Comparison of ENCODE assay signal across 11 cellular contexts in genomic region chr7:39987641-39988347, GRCh38. TPM values are rescaled to one million over a fixed set of nuclear protein-coding genes. Genes with fewer than 3 reads are reported as not detected.
A peak's percentile ranks its signal among the peaks of the same experiment; 100 is the strongest.
DNase-seq lines count a peak whose midpoint lies in the region; ATAC-seq, FAIRE-seq and TF ChIP-seq lines count a peak whose summit lies in the region.
"Had no signal": no experiment of that assay in that cellular context is flagged by ENCODE, and none has a peak within 500 bp of the region (broad histone marks: within the 10 kb centered on the region; RNA-seq: fewer than 3 reads in every experiment).

No MANE protein-coding gene starts in this region.

- WGBS in HepG2 (ENCODE audit: low lambda C conversion rate) = 97% methylated on average over 9 of the region's 9 CpGs

- TF ChIP-seq EP300 in HepG2 (IDR thresholded peaks at IDR 0.05; ENCODE audit: low read depth in 2 of 2, low read length in 2 of 2) (no peak), HepG2 (CRISPR knock-in tag; IDR thresholded peaks at IDR 0.05; ENCODE audit: borderline replicate concordance) (no peak)

- TF ChIP-seq RAD21 in HepG2 (CRISPR knock-in tag; IDR thresholded peaks at IDR 0.05) = no peak

- no peak overlapping the region for H3K27ac ChIP-seq in endothelial cell of umbilical vein (ENCODE audit: insufficient read depth, low read depth, low read length)
- no peak overlapping the region for H3K27ac ChIP-seq in HepG2 (ENCODE audit: extremely low read length, insufficient read depth, low read length)
- H3K27ac ChIP-seq: lower lobe of right lung, spleen had no signal

- H3K4me2 ChIP-seq in endothelial cell of umbilical vein (ENCODE audit: insufficient read depth, low read length) (no peak overlapping the region), HepG2 (ENCODE audit: low read depth, low read length) (no peak overlapping the region)

- no peaks in the 10 kb centered on the region for H3K9me1 ChIP-seq in endothelial cell of umbilical vein (replicated peaks; ENCODE audit: control insufficient read depth, extremely low read depth, insufficient read depth, low read length)

- no peaks in the 10 kb centered on the region for H3K27me3 Mint-ChIP-seq in activated naive CD4-positive, alpha-beta T cell treated with anti-CD3 and anti-CD28 coated beads for 36 hours (ENCODE audit: low read depth)
- H3K27me3 Mint-ChIP-seq in activated CD8-positive, alpha-beta T cell treated with anti-CD3 and anti-CD28 coated beads for 36 hours = no peaks in the 10 kb centered on the region

- H3K36me3 ChIP-seq in endothelial cell of umbilical vein (ENCODE audit: control insufficient read depth in 2 of 2, extremely low read depth in 1 of 2, insufficient read depth in 2 of 2, low read length in 2 of 2) (peaks cover 0 to 7% of the 10 kb centered on the region in 2 experiments), HepG2 (replicated peaks in 1 of 2; ENCODE audit: control insufficient read depth in 1 of 2, insufficient read depth in 2 of 2, low read length in 2 of 2) (peaks cover 6 to 14% of the 10 kb centered on the region in 2 experiments; a peak in 3 of 5 replicates)

- H3K9me3 Mint-ChIP-seq in activated naive CD4-positive, alpha-beta T cell treated with anti-CD3 and anti-CD28 coated beads for 36 hours = no peaks in the 10 kb centered on the region
- no peaks in the 10 kb centered on the region for H3K9me3 Mint-ChIP-seq in activated CD8-positive, alpha-beta T cell treated with anti-CD3 and anti-CD28 coated beads for 36 hours
- no peaks in the 10 kb centered on the region for H3K9me3 Mint-ChIP-seq in stimulated activated effector memory CD8-positive, alpha-beta T cell treated with anti-CD3 and anti-CD28 coated beads, Interleukin-12 subunit alpha, Interleukin-12 subunit beta, amount 100 ng/mL, for 72 hours

- dilution Hi-C loops in endothelial cell of umbilical vein (cut with MboI; ENCODE audit: extremely low pct_ligation_motif_present, low sequenced_read_pairs) = no loop called here

- peak overlapping the region; percentile 77 for H3K27ac Mint-ChIP-seq in activated naive CD4-positive, alpha-beta T cell treated with anti-CD3 and anti-CD28 coated beads for 36 hours
- peak overlapping the region; percentile 75 for H3K27ac Mint-ChIP-seq in activated CD8-positive, alpha-beta T cell treated with anti-CD3 and anti-CD28 coated beads for 36 hours
- peak overlapping the region; percentile 67 for H3K27ac Mint-ChIP-seq in stimulated activated effector memory CD8-positive, alpha-beta T cell treated with anti-CD3 and anti-CD28 coated beads, Interleukin-12 subunit alpha, Interleukin-12 subunit beta, amount 100 ng/mL, for 72 hours

- H3K27me3 ChIP-seq in endothelial cell of umbilical vein (ENCODE audit: control insufficient read depth in 2 of 2, insufficient read depth in 2 of 2, low read length in 2 of 2) (no peaks in the 10 kb centered on the region), HepG2 (ENCODE audit: control insufficient read depth in 1 of 2, insufficient read depth in 2 of 2, low read length in 2 of 2) (no peaks in the 10 kb centered on the region)
- H3K27me3 ChIP-seq: spleen had no signal

- intact Hi-C loops in activated naive CD4-positive, alpha-beta T cell treated with anti-CD3 and anti-CD28 coated beads for 36 hours (cut with micrococcal nuclease) = loop anchor here (1.0 to 2.0 kb wide), 2 partner anchors 36 to 91 kb away; no protein-coding TSS in a partner anchor
- intact Hi-C loops in activated CD8-positive, alpha-beta T cell treated with anti-CD3 and anti-CD28 coated beads for 36 hours (cut with micrococcal nuclease) = loop anchor here (5.0 kb wide), 1 partner anchor 35 kb away; the partner anchor contains the start of gene CDK13
- intact Hi-C loops in endothelial cell of umbilical vein (cut with micrococcal nuclease) = no loop called here
- intact Hi-C loops in HepG2 (cut with micrococcal nuclease; ENCODE audit: unreplicated experiment) = no loop called here

- peaks cover 50% of the 10 kb centered on the region for H3K4me1 Mint-ChIP-seq in activated naive CD4-positive, alpha-beta T cell treated with anti-CD3 and anti-CD28 coated beads for 36 hours (ENCODE audit: low read depth)
- peaks cover 46% of the 10 kb centered on the region for H3K4me1 Mint-ChIP-seq in activated CD8-positive, alpha-beta T cell treated with anti-CD3 and anti-CD28 coated beads for 36 hours (ENCODE audit: low read depth)
- peaks cover 47% of the 10 kb centered on the region for H3K4me1 Mint-ChIP-seq in stimulated activated effector memory CD8-positive, alpha-beta T cell treated with anti-CD3 and anti-CD28 coated beads, Interleukin-12 subunit alpha, Interleukin-12 subunit beta, amount 100 ng/mL, for 72 hours

- no peaks in the 10 kb centered on the region for H3K4me1 ChIP-seq in endothelial cell of umbilical vein (ENCODE audit: control insufficient read depth, extremely low read depth, insufficient read depth, low read length)
- no peaks in the 10 kb centered on the region for H3K4me1 ChIP-seq in HepG2 (ENCODE audit: insufficient read depth, low read length)

- FAIRE-seq in endothelial cell of umbilical vein (lab: Jason Lieb, UNC) (no peak), HepG2 (lab: Jason Lieb, UNC) (no peak)

- ATAC-seq in activated CD8-positive, alpha-beta T cell treated with anti-CD3 and anti-CD28 coated beads for 36 hours = peak; percentile 72
- no peak for ATAC-seq in stimulated activated effector memory CD8-positive, alpha-beta T cell treated with anti-CD3 and anti-CD28 coated beads, Interleukin-12 subunit alpha, Interleukin-12 subunit beta, amount 100 ng/mL, for 72 hours
- no peak for ATAC-seq in HepG2
- ATAC-seq: lower lobe of right lung had no signal

- TSS peak; percentile 20 for BruUV-seq in endothelial cell of umbilical vein (replicated peaks; lab: Mats Ljungman, UMichigan)
- BruUV-seq in HepG2 (replicated peaks; lab: Mats Ljungman, UMichigan) = no TSS peak

- H2AFZ ChIP-seq in endothelial cell of umbilical vein (ENCODE audit: low read depth, low read length) = no peak overlapping the region
- H2AFZ ChIP-seq in HepG2 (ENCODE audit: low read length) = no peak overlapping the region

- H4K20me1 ChIP-seq in endothelial cell of umbilical vein (replicated peaks; ENCODE audit: control insufficient read depth, extremely low read depth, insufficient read depth, low read length) = peaks cover 5% of the 10 kb centered on the region
- H4K20me1 ChIP-seq in HepG2 (ENCODE audit: insufficient read depth, low read length) = 0 out of 2 replicates have a peak, but pooled peaks cover 5% of the 10 kb centered on the region

- peak; percentile 28 for DNase-seq in activated naive CD4-positive, alpha-beta T cell treated with anti-CD3 and anti-CD28 coated beads for 36 hours
- no peak for DNase-seq in activated naive CD4-positive, alpha-beta T cell treated with Interleukin-2 at 50 U/mL for 16 hours
- peak; percentile 30 for DNase-seq in activated CD8-positive, alpha-beta T cell treated with anti-CD3 and anti-CD28 coated beads for 36 hours
- DNase-seq in endothelial cell of umbilical vein (ENCODE audit: low read depth, low spot score) (no peak), HepG2 (ENCODE audit: low spot score) (no peak), GM03348 (ENCODE audit: low spot score) (no peak), foreskin fibroblast (no peak)
- no peak for DNase-seq in stimulated activated effector memory CD8-positive, alpha-beta T cell treated with anti-CD3 and anti-CD28 coated beads, Interleukin-12 subunit alpha, Interleukin-12 subunit beta, amount 100 ng/mL, for 72 hours (ENCODE audit: low spot score in 2 of 2)
- DNase-seq: lower lobe of right lung, NCI-H2171 treated with DMSO at 0.1 percent for 48 hours, spleen had no signal

- H3K4me3 ChIP-seq in endothelial cell of umbilical vein (replicated peaks in 1 of 3; ENCODE audit: insufficient read depth in 1 of 3, low read depth in 1 of 3, low read length in 3 of 3) = no peak overlapping the region
- no peak overlapping the region for H3K4me3 ChIP-seq in HepG2 (replicated peaks in 1 of 3; ENCODE audit: insufficient read depth in 1 of 3, low read depth in 2 of 3, low read length in 3 of 3)
- no peak overlapping the region for H3K4me3 ChIP-seq in foreskin fibroblast (ENCODE audit: low read depth in 1 of 2, low read length in 2 of 2)
- H3K4me3 ChIP-seq: lower lobe of right lung, spleen had no signal

- H3K4me3 Mint-ChIP-seq in activated naive CD4-positive, alpha-beta T cell treated with anti-CD3 and anti-CD28 coated beads for 36 hours = peak overlapping the region; percentile 14
- H3K4me3 Mint-ChIP-seq in activated CD8-positive, alpha-beta T cell treated with anti-CD3 and anti-CD28 coated beads for 36 hours = peak overlapping the region; percentile 16
- no peak overlapping the region for H3K4me3 Mint-ChIP-seq in stimulated activated effector memory CD8-positive, alpha-beta T cell treated with anti-CD3 and anti-CD28 coated beads, Interleukin-12 subunit alpha, Interleukin-12 subunit beta, amount 100 ng/mL, for 72 hours

- TF ChIP-seq POLR2A in endothelial cell of umbilical vein (IDR thresholded peaks at IDR 0.05; ENCODE audit: low read depth, low read length) = no peak
- no peak for TF ChIP-seq POLR2A in HepG2 (IDR thresholded peaks at IDR 0.05; ENCODE audit: insufficient read depth in 1 of 2, low read depth in 2 of 2, low read length in 2 of 2)

- CTCF ChIA-PET in activated naive CD4-positive, alpha-beta T cell treated with anti-CD3 and anti-CD28 coated beads for 36 hours (lab: Charles Lee) = interaction anchor here (0.6 to 1.5 kb wide), 2 partner anchors 36 to 176 kb away, joined by 3 read pairs; no protein-coding TSS in a partner anchor
- CTCF ChIA-PET in activated CD8-positive, alpha-beta T cell treated with anti-CD3 and anti-CD28 coated beads for 36 hours (lab: Charles Lee) = interaction anchor here (1.1 kb wide), 1 partner anchor 9 kb away, joined by 5 read pairs; no protein-coding TSS in a partner anchor
- CTCF ChIA-PET in endothelial cell of umbilical vein (lab: Charles Lee) (interaction anchor here (1.0 kb wide), 1 partner anchor 92 kb away, joined by 4 read pairs; no protein-coding TSS in a partner anchor), HepG2 (lab: Yijun Ruan, JAX; ENCODE audit: low intra/inter-chr PET ratio, low total read pairs) (no interaction called here)

- H3K9me3 ChIP-seq in endothelial cell of umbilical vein (replicated peaks; ENCODE audit: control insufficient read depth, insufficient read depth, low read length) = no peaks in the 10 kb centered on the region
- no peaks in the 10 kb centered on the region for H3K9me3 ChIP-seq in HepG2 (ENCODE audit: low read length)
- H3K9me3 ChIP-seq: lower lobe of right lung, spleen had no signal

- no peak overlapping the region for H3K9ac ChIP-seq in endothelial cell of umbilical vein (replicated peaks; ENCODE audit: extremely low read depth, insufficient read depth, low read length)
- H3K9ac ChIP-seq in HepG2 (ENCODE audit: insufficient read depth, low read depth, low read length) = no peak overlapping the region

- TF ChIP-seq CTCF in activated CD8-positive, alpha-beta T cell treated with anti-CD3 and anti-CD28 coated beads for 36 hours (IDR thresholded peaks at IDR 0.05) = no peak
- TF ChIP-seq CTCF in endothelial cell of umbilical vein (IDR thresholded peaks at IDR 0.05; ENCODE audit: extremely low read depth in 1 of 2, insufficient read depth in 1 of 2, low read depth in 1 of 2, low read length in 2 of 2) = no peak
- TF ChIP-seq CTCF in HepG2 (CRISPR knock-in tag; IDR thresholded peaks at IDR 0.05) = no peak
- no peak for TF ChIP-seq CTCF in foreskin fibroblast (IDR thresholded peaks at IDR 0.05; ENCODE audit: low read depth, low read length)

- POLR2A ChIA-PET in activated CD8-positive, alpha-beta T cell treated with anti-CD3 and anti-CD28 coated beads for 36 hours (lab: Charles Lee) = interaction anchor here (0.7 to 1.2 kb wide), 3 partner anchors 13 to 110 kb away, joined by 3 read pairs; no protein-coding TSS in a partner anchor
- POLR2A ChIA-PET in endothelial cell of umbilical vein (lab: Charles Lee) = no interaction called here
- POLR2A ChIA-PET in HepG2 (lab: Yijun Ruan, JAX) = no interaction called here

- H3K36me3 Mint-ChIP-seq in activated naive CD4-positive, alpha-beta T cell treated with anti-CD3 and anti-CD28 coated beads for 36 hours (ENCODE audit: low read depth) = peaks cover 14% of the 10 kb centered on the region
- peaks cover 17% of the 10 kb centered on the region for H3K36me3 Mint-ChIP-seq in activated CD8-positive, alpha-beta T cell treated with anti-CD3 and anti-CD28 coated beads for 36 hours (ENCODE audit: low read depth)
- peaks cover 42% of the 10 kb centered on the region for H3K36me3 Mint-ChIP-seq in stimulated activated effector memory CD8-positive, alpha-beta T cell treated with anti-CD3 and anti-CD28 coated beads, Interleukin-12 subunit alpha, Interleukin-12 subunit beta, amount 100 ng/mL, for 72 hours

- H3K79me2 ChIP-seq in endothelial cell of umbilical vein (ENCODE audit: control insufficient read depth, insufficient read depth, low read length) (peaks cover 80% of the 10 kb centered on the region), HepG2 (ENCODE audit: insufficient read depth, low read length) (peaks cover 59% of the 10 kb centered on the region)

- in situ Hi-C loops in HepG2 (cut with HindIII; ENCODE audit: extremely low pct_ligation_motif_present, low pct_unique_long_range_greater_than_20kb) = no loop called here

RNA-seq across cellular contexts. Expression of gene CDK13, which starts 37.7 kb away (rescaled TPM):
- 10 to 100 TPM; 27.8 to 28.1 TPM for total RNA-seq in activated naive CD4-positive, alpha-beta T cell treated with anti-CD3 and anti-CD28 coated beads for 36 hours
- 10 to 100 TPM; 31.6 to 32.2 TPM for total RNA-seq in activated CD8-positive, alpha-beta T cell treated with anti-CD3 and anti-CD28 coated beads for 36 hours
- total RNA-seq in endothelial cell of umbilical vein = 50.7 and 56.7 TPM in 2 replicates
- polyA plus RNA-seq in endothelial cell of umbilical vein = 22.8 and 24.5 TPM in 2 replicates
- polyA plus RNA-seq in endothelial cell of umbilical vein (2011; cell fraction: cytosol; rRNA removed) = 22.9 and 23.9 TPM in 2 replicates
- 78.8 and 84.5 TPM in 2 replicates for polyA plus RNA-seq in endothelial cell of umbilical vein (2011; cell fraction: nucleus; rRNA removed)
- 28.1 and 38.4 TPM in 2 replicates for polyA plus RNA-seq in endothelial cell of umbilical vein (2012)
- polyA minus RNA-seq in endothelial cell of umbilical vein = 70.7 and 72.8 TPM in 2 replicates
- 25.2 TPM for polyA minus RNA-seq in endothelial cell of umbilical vein (2011; cell fraction: cytosol; rRNA and poly(A)+ RNA removed)
- 91.0 and 122 TPM in 2 replicates for polyA minus RNA-seq in endothelial cell of umbilical vein (2011; cell fraction: nucleus; rRNA and poly(A)+ RNA removed)
- total RNA-seq in HepG2 (2016; rRNA removed; fragmentation: Illumina TruSeq; extraction: Trizol) = 35.0 and 40.9 TPM in 2 replicates
- total RNA-seq in HepG2 (2016; cell fraction: cytosol; rRNA removed; fragmentation: Illumina TruSeq; extraction: Trizol; ENCODE audit: low read depth) = 185 and 197 TPM in 2 replicates
- 31.5 and 38.9 TPM in 2 replicates for total RNA-seq in HepG2 (2016; cell fraction: insoluble cytoplasmic fraction; rRNA removed; fragmentation: Illumina TruSeq; extraction: Trizol)
- 96.5 and 112 TPM in 2 replicates for total RNA-seq in HepG2 (2016; cell fraction: membrane; rRNA removed; fragmentation: Illumina TruSeq; extraction: Trizol)
- total RNA-seq in HepG2 (2016; cell fraction: nucleus; rRNA removed; fragmentation: Illumina TruSeq; extraction: Trizol) = 61.2 and 62.8 TPM in 2 replicates
- 20.7 and 21.0 TPM in 2 replicates for polyA plus RNA-seq in HepG2 (2011; rRNA removed)
- 10.2 and 14.3 TPM in 2 replicates for polyA plus RNA-seq in HepG2 (2011; cell fraction: cytosol; rRNA removed)
- 27.6 and 31.2 TPM in 2 replicates for polyA plus RNA-seq in HepG2 (2011; cell fraction: nucleus; rRNA removed)
- polyA plus RNA-seq in HepG2 (2012) = 19.2 and 19.7 TPM in 2 replicates
- 0.78 and 1.0 TPM in 2 replicates for polyA plus RNA-seq in HepG2 (2016; cell fraction: cytosol; fragmentation: Illumina TruSeq; extraction: Trizol; ENCODE audit: low read depth)
- 27.4 and 28.3 TPM in 2 replicates for polyA plus RNA-seq in HepG2 (2016; cell fraction: insoluble cytoplasmic fraction; fragmentation: Illumina TruSeq; extraction: Trizol; ENCODE audit: low read depth)
- 2.9 and 3.7 TPM in 2 replicates for polyA plus RNA-seq in HepG2 (2016; cell fraction: membrane; fragmentation: Illumina TruSeq; extraction: Trizol; ENCODE audit: low read depth)
- 48.0 and 54.1 TPM in 2 replicates for polyA plus RNA-seq in HepG2 (2016; cell fraction: nucleus; fragmentation: Illumina TruSeq; extraction: Trizol; ENCODE audit: insufficient read depth, low read depth)
- polyA minus RNA-seq in HepG2 (2011; rRNA and poly(A)+ RNA removed; ENCODE audit: low replicate concordance) = 30.6 and 45.8 TPM in 2 replicates
- 21.5 and 22.7 TPM in 2 replicates for polyA minus RNA-seq in HepG2 (2011; cell fraction: cytosol; rRNA and poly(A)+ RNA removed)
- polyA minus RNA-seq in HepG2 (2011; cell fraction: nucleus; rRNA and poly(A)+ RNA removed) = 124 and 129 TPM in 2 replicates

Comparison
In these comparisons a context has a peak if more than half of its experiments do, and no peak if none do; other contexts are left out.
1. DNase-seq: peak in activated naive CD4-positive, alpha-beta T cell treated with anti-CD3 and anti-CD28 coated beads for 36 hours (single experiment) and activated CD8-positive, alpha-beta T cell treated with anti-CD3 and anti-CD28 coated beads for 36 hours (single experiment); none in activated naive CD4-positive, alpha-beta T cell treated with Interleukin-2 at 50 U/mL for 16 hours (single experiment), endothelial cell of umbilical vein (single experiment), stimulated activated effector memory CD8-positive, alpha-beta T cell treated with anti-CD3 and anti-CD28 coated beads, Interleukin-12 subunit alpha, Interleukin-12 subunit beta, amount 100 ng/mL, for 72 hours (0 of 2), HepG2 (single experiment), GM03348 (single experiment) and foreskin fibroblast (0 of 2).
2. intact Hi-C loops: an anchor here in activated naive CD4-positive, alpha-beta T cell treated with anti-CD3 and anti-CD28 coated beads for 36 hours (1.0 to 2.0 kb wide) and activated CD8-positive, alpha-beta T cell treated with anti-CD3 and anti-CD28 coated beads for 36 hours (5.0 kb wide); none called in endothelial cell of umbilical vein and HepG2.
3. Peak in every context shown above with its lines, with median percentiles within 50 percentile points of each other: H3K27ac Mint-ChIP-seq.